In the genomic region with DNA sequence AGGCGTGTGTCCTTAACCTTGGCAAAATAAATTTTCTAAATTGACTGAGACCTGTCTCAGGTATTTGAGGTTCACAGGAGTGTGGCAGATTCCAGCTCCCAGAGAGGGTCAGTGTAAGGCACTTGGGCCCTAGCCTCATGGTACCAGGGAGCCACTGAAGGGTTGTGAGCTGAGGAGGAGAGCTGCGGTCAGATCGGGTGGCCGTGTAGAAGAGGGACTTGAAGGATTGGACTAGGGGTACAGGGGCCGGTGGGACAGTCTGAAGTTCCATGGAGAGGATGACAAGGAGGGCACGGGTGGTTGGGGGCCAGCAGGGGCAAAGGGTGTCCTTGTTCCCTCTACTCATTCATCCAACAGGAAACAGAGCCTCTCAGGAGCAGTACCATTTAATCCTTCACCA, we compare ENCODE assay signal across 1 cellular context.
TF ChIP-seq lines count a peak whose summit lies in the region.

No MANE protein-coding gene starts in this region.

TF ChIP-seq in HepG2, 621 proteins besides CTCF, POLR2A, EP300 and RAD21:
- no peak for TF ChIP-seq ZSCAN30 (CRISPR knock-in tag; IDR thresholded peaks at IDR 0.05)
- TF ChIP-seq, protein P1, sequence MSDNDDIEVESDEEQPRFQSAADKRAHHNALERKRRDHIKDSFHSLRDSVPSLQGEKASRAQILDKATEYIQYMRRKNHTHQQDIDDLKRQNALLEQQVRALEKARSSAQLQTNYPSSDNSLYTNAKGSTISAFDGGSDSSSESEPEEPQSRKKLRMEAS (IDR thresholded peaks at IDR 0.05) = no peak
- TF ChIP-seq ZBTB7B (CRISPR knock-in tag; IDR thresholded peaks at IDR 0.05) = no peak
- no peak for TF ChIP-seq PHF5A (CRISPR knock-in tag; IDR thresholded peaks at IDR 0.05; ENCODE audit: low read depth, unreplicated experiment)
- TF ChIP-seq, protein P2, sequence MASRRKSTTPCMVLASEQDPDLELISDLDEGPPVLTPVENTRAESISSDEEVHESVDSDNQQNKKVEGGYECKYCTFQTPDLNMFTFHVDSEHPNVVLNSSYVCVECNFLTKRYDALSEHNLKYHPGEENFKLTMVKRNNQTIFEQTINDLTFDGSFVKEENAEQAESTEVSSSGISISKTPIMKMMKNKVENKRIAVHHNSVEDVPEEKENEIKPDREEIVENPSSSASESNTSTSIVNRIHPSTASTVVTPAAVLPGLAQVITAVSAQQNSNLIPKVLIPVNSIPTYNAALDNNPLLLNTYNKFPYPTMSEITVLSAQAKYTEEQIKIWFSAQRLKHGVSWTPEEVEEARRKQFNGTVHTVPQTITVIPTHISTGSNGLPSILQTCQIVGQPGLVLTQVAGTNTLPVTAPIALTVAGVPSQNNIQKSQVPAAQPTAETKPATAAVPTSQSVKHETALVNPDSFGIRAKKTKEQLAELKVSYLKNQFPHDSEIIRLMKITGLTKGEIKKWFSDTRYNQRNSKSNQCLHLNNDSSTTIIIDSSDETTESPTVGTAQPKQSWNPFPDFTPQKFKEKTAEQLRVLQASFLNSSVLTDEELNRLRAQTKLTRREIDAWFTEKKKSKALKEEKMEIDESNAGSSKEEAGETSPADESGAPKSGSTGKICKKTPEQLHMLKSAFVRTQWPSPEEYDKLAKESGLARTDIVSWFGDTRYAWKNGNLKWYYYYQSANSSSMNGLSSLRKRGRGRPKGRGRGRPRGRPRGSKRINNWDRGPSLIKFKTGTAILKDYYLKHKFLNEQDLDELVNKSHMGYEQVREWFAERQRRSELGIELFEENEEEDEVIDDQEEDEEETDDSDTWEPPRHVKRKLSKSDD (CRISPR knock-in tag; IDR thresholded peaks at IDR 0.05; ENCODE audit: low read depth) = no peak
- TF ChIP-seq, protein P3, sequence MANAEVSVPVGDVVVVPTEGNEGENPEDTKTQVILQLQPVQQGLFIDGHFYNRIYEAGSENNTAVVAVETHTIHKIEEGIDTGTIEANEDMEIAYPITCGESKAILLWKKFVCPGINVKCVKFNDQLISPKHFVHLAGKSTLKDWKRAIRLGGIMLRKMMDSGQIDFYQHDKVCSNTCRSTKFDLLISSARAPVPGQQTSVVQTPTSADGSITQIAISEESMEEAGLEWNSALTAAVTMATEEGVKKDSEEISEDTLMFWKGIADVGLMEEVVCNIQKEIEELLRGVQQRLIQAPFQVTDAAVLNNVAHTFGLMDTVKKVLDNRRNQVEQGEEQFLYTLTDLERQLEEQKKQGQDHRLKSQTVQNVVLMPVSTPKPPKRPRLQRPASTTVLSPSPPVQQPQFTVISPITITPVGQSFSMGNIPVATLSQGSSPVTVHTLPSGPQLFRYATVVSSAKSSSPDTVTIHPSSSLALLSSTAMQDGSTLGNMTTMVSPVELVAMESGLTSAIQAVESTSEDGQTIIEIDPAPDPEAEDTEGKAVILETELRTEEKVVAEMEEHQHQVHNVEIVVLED (CRISPR knock-in tag; IDR thresholded peaks at IDR 0.05; ENCODE audit: borderline replicate concordance) = no peak
- TF ChIP-seq SPEN (CRISPR knock-in tag; IDR thresholded peaks at IDR 0.05; ENCODE audit: low read depth) = no peak
- TF ChIP-seq TOE1 (CRISPR knock-in tag; IDR thresholded peaks at IDR 0.05) = no peak
- no peak for TF ChIP-seq NFE2 (CRISPR knock-in tag; IDR thresholded peaks at IDR 0.05)
- TF ChIP-seq, protein P4, sequence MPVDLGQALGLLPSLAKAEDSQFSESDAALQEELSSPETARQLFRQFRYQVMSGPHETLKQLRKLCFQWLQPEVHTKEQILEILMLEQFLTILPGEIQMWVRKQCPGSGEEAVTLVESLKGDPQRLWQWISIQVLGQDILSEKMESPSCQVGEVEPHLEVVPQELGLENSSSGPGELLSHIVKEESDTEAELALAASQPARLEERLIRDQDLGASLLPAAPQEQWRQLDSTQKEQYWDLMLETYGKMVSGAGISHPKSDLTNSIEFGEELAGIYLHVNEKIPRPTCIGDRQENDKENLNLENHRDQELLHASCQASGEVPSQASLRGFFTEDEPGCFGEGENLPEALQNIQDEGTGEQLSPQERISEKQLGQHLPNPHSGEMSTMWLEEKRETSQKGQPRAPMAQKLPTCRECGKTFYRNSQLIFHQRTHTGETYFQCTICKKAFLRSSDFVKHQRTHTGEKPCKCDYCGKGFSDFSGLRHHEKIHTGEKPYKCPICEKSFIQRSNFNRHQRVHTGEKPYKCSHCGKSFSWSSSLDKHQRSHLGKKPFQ (CRISPR knock-in tag; IDR thresholded peaks at IDR 0.05; ENCODE audit: insufficient replicate concordance) = no peak
- TF ChIP-seq NR2F6 (IDR thresholded peaks at IDR 0.05) = no peak
- no peak for TF ChIP-seq NR2F6 (CRISPR knock-in tag; IDR thresholded peaks at IDR 0.05)
- TF ChIP-seq, protein P5, sequence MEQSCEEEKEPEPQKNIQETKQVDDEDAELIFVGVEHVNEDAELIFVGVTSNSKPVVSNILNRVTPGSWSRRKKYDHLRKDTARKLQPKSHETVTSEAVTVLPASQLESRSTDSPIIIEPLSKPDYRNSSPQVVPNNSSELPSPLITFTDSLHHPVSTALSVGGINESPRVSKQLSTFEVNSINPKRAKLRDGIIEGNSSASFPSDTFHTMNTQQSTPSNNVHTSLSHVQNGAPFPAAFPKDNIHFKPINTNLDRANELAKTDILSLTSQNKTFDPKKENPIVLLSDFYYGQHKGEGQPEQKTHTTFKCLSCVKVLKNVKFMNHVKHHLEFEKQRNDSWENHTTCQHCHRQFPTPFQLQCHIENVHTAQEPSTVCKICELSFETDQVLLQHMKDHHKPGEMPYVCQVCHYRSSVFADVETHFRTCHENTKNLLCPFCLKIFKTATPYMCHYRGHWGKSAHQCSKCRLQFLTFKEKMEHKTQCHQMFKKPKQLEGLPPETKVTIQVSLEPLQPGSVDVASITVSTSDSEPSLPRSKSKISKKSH (CRISPR knock-in tag; IDR thresholded peaks at IDR 0.05; ENCODE audit: borderline replicate concordance) = no peak
- no peak for TF ChIP-seq ZNF660 (CRISPR knock-in tag; IDR thresholded peaks at IDR 0.05; ENCODE audit: borderline replicate concordance, low read depth)
- TF ChIP-seq MXI1 (IDR thresholded peaks at IDR 0.05; ENCODE audit: borderline replicate concordance, low read depth, low read length) = no peak
